2 cellular contexts compared by ENCODE assay signal in genomic region chr21:44461005-44461404, GRCh38.
TF ChIP-seq lines count a peak whose summit lies in the region.

No MANE protein-coding gene starts in this region.

TF ChIP-seq in HEK293, 187 proteins besides CTCF, POLR2A, EP300 and RAD21:
- TF ChIP-seq ZNF449 (tag by site-specific recombination; IDR thresholded peaks at IDR 0.05) = peak; percentile 80; the same call in 1 of the 2 replicates
- no peak for TF ChIP-seq PRDM1 (tag by site-specific recombination; IDR thresholded peaks at IDR 0.05)

TF ChIP-seq in HepG2, 621 proteins besides CTCF, POLR2A, EP300 and RAD21 (continued from another document):
- TF ChIP-seq PHF8 (CRISPR knock-in tag; IDR thresholded peaks at IDR 0.05) (0 out of 2 replicates have a peak, but pooled peaks have one; percentile 2), ZNF451 (CRISPR knock-in tag; IDR thresholded peaks at IDR 0.05) (0 out of 2 replicates have a peak, but pooled peaks have one; percentile 25), ZNF333 (CRISPR knock-in tag; IDR thresholded peaks at IDR 0.05; ENCODE audit: borderline replicate concordance) (0 out of 2 replicates have a peak, but pooled peaks have one; percentile 12), MXD3 (CRISPR knock-in tag; IDR thresholded peaks at IDR 0.05) (no peak), NFYB (CRISPR knock-in tag; IDR thresholded peaks at IDR 0.05) (no peak), ZFP41 (CRISPR knock-in tag; IDR thresholded peaks at IDR 0.05; ENCODE audit: borderline replicate concordance) (no peak), RBFOX2 (IDR thresholded peaks at IDR 0.05; ENCODE audit: low read depth, low read length) (peak; percentile 60), AGO2 (optimal IDR thresholded peaks at IDR 0.05; ENCODE audit: low read depth, low read length) (peak; percentile 47), HNF1A (IDR thresholded peaks at IDR 0.05; ENCODE audit: low read depth) (no peak), HNF1A (CRISPR knock-in tag; IDR thresholded peaks at IDR 0.05; ENCODE audit: borderline replicate concordance) (no peak)
- TF ChIP-seq, protein P1, sequence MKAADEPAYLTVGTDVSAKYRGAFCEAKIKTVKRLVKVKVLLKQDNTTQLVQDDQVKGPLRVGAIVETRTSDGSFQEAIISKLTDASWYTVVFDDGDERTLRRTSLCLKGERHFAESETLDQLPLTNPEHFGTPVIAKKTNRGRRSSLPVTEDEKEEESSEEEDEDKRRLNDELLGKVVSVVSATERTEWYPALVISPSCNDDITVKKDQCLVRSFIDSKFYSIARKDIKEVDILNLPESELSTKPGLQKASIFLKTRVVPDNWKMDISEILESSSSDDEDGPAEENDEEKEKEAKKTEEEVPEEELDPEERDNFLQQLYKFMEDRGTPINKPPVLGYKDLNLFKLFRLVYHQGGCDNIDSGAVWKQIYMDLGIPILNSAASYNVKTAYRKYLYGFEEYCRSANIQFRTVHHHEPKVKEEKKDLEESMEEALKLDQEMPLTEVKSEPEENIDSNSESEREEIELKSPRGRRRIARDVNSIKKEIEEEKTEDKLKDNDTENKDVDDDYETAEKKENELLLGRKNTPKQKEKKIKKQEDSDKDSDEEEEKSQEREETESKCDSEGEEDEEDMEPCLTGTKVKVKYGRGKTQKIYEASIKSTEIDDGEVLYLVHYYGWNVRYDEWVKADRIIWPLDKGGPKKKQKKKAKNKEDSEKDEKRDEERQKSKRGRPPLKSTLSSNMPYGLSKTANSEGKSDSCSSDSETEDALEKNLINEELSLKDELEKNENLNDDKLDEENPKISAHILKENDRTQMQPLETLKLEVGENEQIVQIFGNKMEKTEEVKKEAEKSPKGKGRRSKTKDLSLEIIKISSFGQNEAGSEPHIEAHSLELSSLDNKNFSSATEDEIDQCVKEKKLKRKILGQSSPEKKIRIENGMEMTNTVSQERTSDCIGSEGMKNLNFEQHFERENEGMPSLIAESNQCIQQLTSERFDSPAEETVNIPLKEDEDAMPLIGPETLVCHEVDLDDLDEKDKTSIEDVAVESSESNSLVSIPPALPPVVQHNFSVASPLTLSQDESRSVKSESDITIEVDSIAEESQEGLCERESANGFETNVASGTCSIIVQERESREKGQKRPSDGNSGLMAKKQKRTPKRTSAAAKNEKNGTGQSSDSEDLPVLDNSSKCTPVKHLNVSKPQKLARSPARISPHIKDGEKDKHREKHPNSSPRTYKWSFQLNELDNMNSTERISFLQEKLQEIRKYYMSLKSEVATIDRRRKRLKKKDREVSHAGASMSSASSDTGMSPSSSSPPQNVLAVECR (CRISPR knock-in tag; IDR thresholded peaks at IDR 0.05; ENCODE audit: borderline replicate concordance) = 0 out of 2 replicates have a peak, but pooled peaks have one; percentile 25
